In the genomic region with DNA sequence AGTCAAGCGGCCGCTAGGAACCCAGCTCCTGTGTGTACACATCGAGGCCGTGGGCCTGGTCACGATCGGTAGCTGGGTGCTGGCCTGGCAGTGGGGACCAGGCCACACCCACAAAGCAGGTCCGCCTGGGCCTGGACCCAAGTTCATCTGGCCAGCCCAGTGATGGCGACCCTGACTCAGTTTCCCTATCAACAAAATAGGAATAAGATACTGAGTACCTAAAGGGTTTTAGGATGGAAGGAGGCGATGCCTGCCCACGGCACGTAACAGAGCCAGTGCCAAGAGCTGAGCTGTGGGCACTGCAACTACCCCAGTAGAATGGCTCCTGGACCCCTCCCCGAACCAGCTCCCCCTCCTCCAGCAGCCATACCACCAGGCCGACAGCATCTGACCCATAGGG, we compare ENCODE assay signal across 29 cellular contexts.
"Had no signal": no experiment of that assay in that cellular context is flagged by ENCODE, and none has a peak within 500 bp of the region (broad histone marks: within the 10 kb centered on the region; RNA-seq: fewer than 3 reads in every experiment).

No MANE protein-coding gene starts in this region.

- H3K27me3 ChIP-seq: suprapubic skin, testis, thyroid gland, tibial artery, tibial nerve, transverse colon, upper lobe of left lung, upper lobe of right lung, uterus, vagina had no signal

- H3K9me3 Mint-ChIP-seq: stimulated activated effector memory CD8-positive, alpha-beta T cell treated with anti-CD3 and anti-CD28 coated beads, Interleukin-12 subunit alpha, Interleukin-12 subunit beta, amount 100 ng/mL, for 72 hours; stimulated activated memory B cell treated with anti-CD40 and anti-IgM and Interleukin-4, amounts not matched to agents 10 μg/mL and 1 μg/mL and 100 μg/mL, for 72 hours; stimulated activated naive B cell treated with anti-CD40 and anti-IgM and Interleukin-4, amounts not matched to agents 10 μg/mL and 1 μg/mL and 100 μg/mL, for 72 hours; stimulated activated naive CD8-positive, alpha-beta T cell treated with anti-CD3 and anti-CD28 coated beads, Interleukin-15, amount 100 ng/mL, for 72 hours; stimulated activated naive CD8-positive, alpha-beta T cell treated with anti-CD3 and anti-CD28 coated beads, Interleukin-15, Interleukin-2, amounts not matched to agents 100 ng/mL and 50 ng/mL, for 24 hours; type B pancreatic cell had no signal

- H3K27ac Mint-ChIP-seq: stimulated activated effector memory CD8-positive, alpha-beta T cell treated with anti-CD3 and anti-CD28 coated beads, Interleukin-12 subunit alpha, Interleukin-12 subunit beta, amount 100 ng/mL, for 72 hours; stimulated activated memory B cell treated with anti-CD40 and anti-IgM and Interleukin-4, amounts not matched to agents 10 μg/mL and 1 μg/mL and 100 μg/mL, for 72 hours; stimulated activated naive B cell treated with anti-CD40 and anti-IgM and Interleukin-4, amounts not matched to agents 10 μg/mL and 1 μg/mL and 100 μg/mL, for 72 hours; stimulated activated naive CD8-positive, alpha-beta T cell treated with anti-CD3 and anti-CD28 coated beads, Interleukin-15, amount 100 ng/mL, for 72 hours; stimulated activated naive CD8-positive, alpha-beta T cell treated with anti-CD3 and anti-CD28 coated beads, Interleukin-15, Interleukin-2, amounts not matched to agents 100 ng/mL and 50 ng/mL, for 24 hours; type B pancreatic cell had no signal

- H3K4me1 Mint-ChIP-seq: stimulated activated effector memory CD8-positive, alpha-beta T cell treated with anti-CD3 and anti-CD28 coated beads, Interleukin-12 subunit alpha, Interleukin-12 subunit beta, amount 100 ng/mL, for 72 hours; stimulated activated memory B cell treated with anti-CD40 and anti-IgM and Interleukin-4, amounts not matched to agents 10 μg/mL and 1 μg/mL and 100 μg/mL, for 72 hours; stimulated activated naive B cell treated with anti-CD40 and anti-IgM and Interleukin-4, amounts not matched to agents 10 μg/mL and 1 μg/mL and 100 μg/mL, for 72 hours; stimulated activated naive CD8-positive, alpha-beta T cell treated with anti-CD3 and anti-CD28 coated beads, Interleukin-15, amount 100 ng/mL, for 72 hours had no signal

- H3K9me3 ChIP-seq: stomach, suprapubic skin, testis, thoracic aorta, thyroid gland, tibial artery, tibial nerve, transverse colon, upper lobe of left lung, upper lobe of right lung, uterus, vagina had no signal

- FAIRE-seq: urothelium cell line had no signal

- H3K27me3 Mint-ChIP-seq: stimulated activated memory B cell treated with anti-CD40 and anti-IgM and Interleukin-4, amounts not matched to agents 10 μg/mL and 1 μg/mL and 100 μg/mL, for 72 hours; stimulated activated naive B cell treated with anti-CD40 and anti-IgM and Interleukin-4, amounts not matched to agents 10 μg/mL and 1 μg/mL and 100 μg/mL, for 72 hours; stimulated activated naive CD8-positive, alpha-beta T cell treated with anti-CD3 and anti-CD28 coated beads, Interleukin-15, amount 100 ng/mL, for 72 hours; stimulated activated naive CD8-positive, alpha-beta T cell treated with anti-CD3 and anti-CD28 coated beads, Interleukin-15, Interleukin-2, amounts not matched to agents 100 ng/mL and 50 ng/mL, for 24 hours had no signal

- H3K27ac ChIP-seq: stomach, suprapubic skin, testis, thoracic aorta, thyroid gland, tibial artery, tibial nerve, transverse colon, upper lobe of left lung, upper lobe of right lung, uterus, vagina had no signal

- H3K36me3 ChIP-seq: stomach, suprapubic skin, thoracic aorta, thyroid gland, tibial artery, tibial nerve, transverse colon, upper lobe of left lung, upper lobe of right lung, uterus, vagina had no signal

- H3K4me1 ChIP-seq: stomach, suprapubic skin, testis, thyroid gland, tibial artery, tibial nerve, transverse colon, upper lobe of left lung, upper lobe of right lung, uterus, vagina had no signal

- DNase-seq: stimulated activated CD4-positive, alpha-beta T cell treated with anti-CD3 and anti-CD28 coated beads, Interleukin-2, amount 100 ng/mL, for 48 hours; stimulated activated CD4-positive, alpha-beta T cell treated with anti-CD3 and anti-CD28 coated beads, Interleukin-4, amount 100 ng/mL, for 1 hour; stimulated activated CD4-positive, alpha-beta T cell treated with anti-CD3 and anti-CD28 coated beads, Interleukin-4, amount 100 ng/mL, for 24 hours; stimulated activated CD4-positive, alpha-beta T cell treated with anti-CD3 and anti-CD28 coated beads, Interleukin-4, amount 100 ng/mL, for 4 hours; stimulated activated CD8-positive, alpha-beta memory T cell treated with anti-CD3 and anti-CD28 coated beads, Interleukin-4, amount 100 ng/mL, for 48 hours; stimulated activated naive B cell treated with anti-CD40 and anti-IgM and Interleukin-4, amounts not matched to agents 10 μg/mL and 1 μg/mL and 100 μg/mL, for 72 hours; stimulated activated naive CD4-positive, alpha-beta T cell; stimulated activated naive CD4-positive, alpha-beta T cell treated with Interleukin-2 at 50 U/mL for 16 hours; stimulated activated naive CD8-positive, alpha-beta T cell treated with anti-CD3 and anti-CD28 coated beads, Interleukin-15, amount 100 ng/mL, for 72 hours; stimulated activated naive CD8-positive, alpha-beta T cell treated with anti-CD3 and anti-CD28 coated beads, Interleukin-15, Interleukin-2, amounts not matched to agents 100 U/mL and 50 U/mL, for 24 hours; stomach; substantia nigra; testis; thyroid gland; tibial artery; transverse colon; trophoblast cell; upper lobe of left lung; upper lobe of right lung; uterus had no signal

- H3K4me3 Mint-ChIP-seq: stimulated activated effector memory CD8-positive, alpha-beta T cell treated with anti-CD3 and anti-CD28 coated beads, Interleukin-12 subunit alpha, Interleukin-12 subunit beta, amount 100 ng/mL, for 72 hours; stimulated activated memory B cell treated with anti-CD40 and anti-IgM and Interleukin-4, amounts not matched to agents 10 μg/mL and 1 μg/mL and 100 μg/mL, for 72 hours; stimulated activated naive B cell treated with anti-CD40 and anti-IgM and Interleukin-4, amounts not matched to agents 10 μg/mL and 1 μg/mL and 100 μg/mL, for 72 hours; stimulated activated naive CD8-positive, alpha-beta T cell treated with anti-CD3 and anti-CD28 coated beads, Interleukin-15, amount 100 ng/mL, for 72 hours; stimulated activated naive CD8-positive, alpha-beta T cell treated with anti-CD3 and anti-CD28 coated beads, Interleukin-15, Interleukin-2, amounts not matched to agents 100 ng/mL and 50 ng/mL, for 24 hours; type B pancreatic cell had no signal

- H3K4me3 ChIP-seq: stomach, suprapubic skin, testis, thoracic aorta, thyroid gland, tibial artery, tibial nerve, transverse colon, upper lobe of left lung, upper lobe of right lung, uterus, vagina had no signal

- H3K36me3 Mint-ChIP-seq: stimulated activated effector memory CD8-positive, alpha-beta T cell treated with anti-CD3 and anti-CD28 coated beads, Interleukin-12 subunit alpha, Interleukin-12 subunit beta, amount 100 ng/mL, for 72 hours; stimulated activated memory B cell treated with anti-CD40 and anti-IgM and Interleukin-4, amounts not matched to agents 10 μg/mL and 1 μg/mL and 100 μg/mL, for 72 hours; stimulated activated naive B cell treated with anti-CD40 and anti-IgM and Interleukin-4, amounts not matched to agents 10 μg/mL and 1 μg/mL and 100 μg/mL, for 72 hours; type B pancreatic cell had no signal

- ATAC-seq: stimulated activated effector memory CD8-positive, alpha-beta T cell treated with anti-CD3 and anti-CD28 coated beads, Interleukin-12 subunit alpha, Interleukin-12 subunit beta, amount 100 ng/mL, for 72 hours; stimulated activated memory B cell treated with anti-CD40 and anti-IgM and Interleukin-4, amounts not matched to agents 10 μg/mL and 1 μg/mL and 100 μg/mL, for 72 hours; stimulated activated naive B cell treated with anti-CD40 and anti-IgM and Interleukin-4, amounts not matched to agents 10 μg/mL and 1 μg/mL and 100 μg/mL, for 72 hours; stimulated activated naive CD8-positive, alpha-beta T cell treated with anti-CD3 and anti-CD28 coated beads, Interleukin-15, amount 100 ng/mL, for 72 hours; stimulated activated naive CD8-positive, alpha-beta T cell treated with anti-CD3 and anti-CD28 coated beads, Interleukin-15, Interleukin-2, amounts not matched to agents 100 U/mL and 50 U/mL, for 24 hours; upper lobe of right lung had no signal
